ENCODE assay signal across 16 cellular contexts in the genomic region with DNA sequence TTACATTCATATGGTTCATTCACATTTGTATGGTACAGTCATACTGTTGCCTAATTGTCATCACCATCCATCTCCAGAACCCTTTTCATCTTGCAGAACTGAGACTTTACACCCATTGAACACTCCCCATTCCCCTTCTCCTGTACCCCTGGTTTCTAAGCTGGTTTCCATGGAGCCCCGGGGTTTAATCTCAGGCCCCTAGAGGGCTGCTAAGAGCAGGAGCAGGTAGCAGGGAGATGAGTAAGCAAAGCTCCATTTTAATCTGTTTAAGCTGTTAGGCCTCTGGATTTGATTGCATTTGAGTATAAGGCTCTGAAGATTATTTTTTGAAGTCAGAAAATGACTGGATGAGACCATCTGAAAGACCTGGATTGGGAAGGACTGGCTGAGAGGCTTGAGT.
DNase-seq lines count a peak whose midpoint lies in the region; ATAC-seq and TF ChIP-seq lines count a peak whose summit lies in the region.
"Had no signal": no experiment of that assay in that cellular context is flagged by ENCODE, and none has a peak within 500 bp of the region (broad histone marks: within the 10 kb centered on the region; RNA-seq: fewer than 3 reads in every experiment).

No MANE protein-coding gene starts in this region.

- peaks cover 0 to 33% (median 28%) of the 10 kb centered on the region in 10 experiments; a peak in 16 of 20 replicates for H3K4me1 ChIP-seq in BLaER1 treated with 17β-estradiol and CSF1 and Interleukin-3, amounts not matched to agents 10 nM and 100 nM
- H3K4me1 ChIP-seq in H9 (ENCODE audit: insufficient read depth, low read length) = no peaks in the 10 kb centered on the region; the same call in 1 of the 2 replicates
- peaks cover 26% of the 10 kb centered on the region for H3K4me1 ChIP-seq in neural progenitor cell
- no peaks in the 10 kb centered on the region for H3K4me1 ChIP-seq in Peyer's patch

- no peaks in the 10 kb centered on the region for H3K79me2 ChIP-seq in H9 (ENCODE audit: insufficient read depth, low read length)
- no peaks in the 10 kb centered on the region for H3K79me2 ChIP-seq in neural progenitor cell (ENCODE audit: low read depth)

- H4K5ac ChIP-seq in H9 (ENCODE audit: insufficient read length, low read depth, low read length) = no peak overlapping the region

- H3K4me3 Mint-ChIP-seq in H9 (no peak overlapping the region), neural progenitor cell (no peak overlapping the region)
- H3K4me3 Mint-ChIP-seq: B cell; CD14-positive monocyte; CD8-positive, alpha-beta T cell had no signal

- H2BK20ac ChIP-seq in H9 (ENCODE audit: low read depth, low read length, poor library complexity, severe bottlenecking) = no peak overlapping the region

- H3K4ac ChIP-seq in H9 (ENCODE audit: low read depth, low read length) = no peak overlapping the region

- H3K27me3 ChIP-seq in BLaER1 treated with 17β-estradiol and CSF1 and Interleukin-3, amounts not matched to agents 10 nM and 100 nM = no peaks in the 10 kb centered on the region
- no peaks in the 10 kb centered on the region for H3K27me3 ChIP-seq in H9 (ENCODE audit: insufficient read depth, low read length)
- no peaks in the 10 kb centered on the region for H3K27me3 ChIP-seq in neural progenitor cell
- H3K27me3 ChIP-seq in Peyer's patch = no peaks in the 10 kb centered on the region

- 0 out of 3 replicates have a peak, but pooled peaks have one; percentile 16 for TF ChIP-seq CTCF in H9 (conservative IDR thresholded peaks at IDR 0.05)
- TF ChIP-seq CTCF in neural progenitor cell (IDR thresholded peaks at IDR 0.05) = no peak
- no peak for TF ChIP-seq CTCF in Peyer's patch (IDR thresholded peaks at IDR 0.05)

- peak; percentile 18 for DNase-seq in H9
- peak; percentile 92 for DNase-seq in NCI-H82 treated with DMSO at 0.1 percent for 48 hours (lab: John Stamatoyannopoulos, UW; ENCODE audit: unreplicated experiment)
- no peak for DNase-seq in neural progenitor cell (ENCODE audit: low spot score)
- no peak for DNase-seq in Peyer's patch
- DNase-seq in medulla oblongata (ENCODE audit: extremely low spot score) = no peak
- DNase-seq: CD8-positive, alpha-beta T cell; COR-L47; DMS53; GF-D8; GM23248; H7 had no signal

- WGBS in H9 (ENCODE audit: extremely low coverage, insufficient read length, low lambda C conversion rate) = no CpG with 5 or more reads among the region's 1 CpG

- no peaks in the 10 kb centered on the region for H3K36me3 ChIP-seq in BLaER1 treated with 17β-estradiol and CSF1 and Interleukin-3, amounts not matched to agents 10 nM and 100 nM
- H3K36me3 ChIP-seq in neural progenitor cell = no peaks in the 10 kb centered on the region
- H3K36me3 ChIP-seq in Peyer's patch = no peaks in the 10 kb centered on the region

- no peak for ATAC-seq in HG02938 (IDR thresholded peaks at IDR 0.05; ENCODE audit: unreplicated experiment)
- ATAC-seq: CD8-positive, alpha-beta T cell; HepG2 had no signal

- no peak overlapping the region for H3K56ac ChIP-seq in H9 (ENCODE audit: insufficient read length, low read depth, low read length)

- H2BK15ac ChIP-seq in H9 (ENCODE audit: low read depth, low read length) = no peak overlapping the region

- no peak overlapping the region for H2BK12ac ChIP-seq in H9 (ENCODE audit: insufficient read length, low read depth, low read length)

- H3K36me3 Mint-ChIP-seq in H9 (ENCODE audit: insufficient read depth in 1 of 3, low read depth in 3 of 3) (peaks cover 0 to 14% (median 6%) of the 10 kb centered on the region in 3 experiments; a peak in 5 of 7 replicates), neural progenitor cell (peaks cover 1% of the 10 kb centered on the region)
- H3K36me3 Mint-ChIP-seq: CD14-positive monocyte; CD8-positive, alpha-beta T cell had no signal

- no peak overlapping the region for H3K4me3 ChIP-seq in BLaER1 treated with 17β-estradiol and CSF1 and Interleukin-3, amounts not matched to agents 10 nM and 100 nM
- H3K4me3 ChIP-seq in neural progenitor cell (no peak overlapping the region), Peyer's patch (no peak overlapping the region)
- H3K4me3 ChIP-seq: GM23248 had no signal

- no peaks in the 10 kb centered on the region for H3K79me1 ChIP-seq in H9 (ENCODE audit: insufficient read depth, low read depth, low read length, poor library complexity, severe bottlenecking)

- H3K4me1 Mint-ChIP-seq in H9 (peaks cover 16 to 41% of the 10 kb centered on the region in 2 experiments), neural progenitor cell (peaks cover 29% of the 10 kb centered on the region)
- H3K4me1 Mint-ChIP-seq: B cell, CD14-positive monocyte had no signal

- H3K27ac Mint-ChIP-seq in H9 (no peak overlapping the region), neural progenitor cell (no peak overlapping the region)
- H3K27ac Mint-ChIP-seq: B cell; CD8-positive, alpha-beta T cell had no signal

- no peak overlapping the region for H3K27ac ChIP-seq in BLaER1 treated with 17β-estradiol and CSF1 and Interleukin-3, amounts not matched to agents 10 nM and 100 nM
- H3K27ac ChIP-seq in H9 (ENCODE audit: insufficient read length, low read depth, low read length) (no peak overlapping the region), neural progenitor cell (no peak overlapping the region), Peyer's patch (no peak overlapping the region)
- H3K27ac ChIP-seq: GM23248 had no signal

- no peak overlapping the region for H2BK120ac ChIP-seq in H9 (ENCODE audit: low read depth, low read length, poor library complexity, severe bottlenecking)

- peaks cover 10% of the 10 kb centered on the region for H3F3A ChIP-seq in neural progenitor cell (ENCODE audit: low read depth)

- H3K14ac ChIP-seq in H9 (ENCODE audit: insufficient read depth, low read length) = no peak overlapping the region

- no peak overlapping the region for H4K8ac ChIP-seq in H9 (replicated peaks; ENCODE audit: insufficient read length, low read depth, low read length)

- H3K27me3 Mint-ChIP-seq in H9 (ENCODE audit: low read depth) (peaks cover 16% of the 10 kb centered on the region), neural progenitor cell (ENCODE audit: insufficient read depth, low read depth) (peaks cover 9% of the 10 kb centered on the region)

- no peak overlapping the region for H3K18ac ChIP-seq in H9 (ENCODE audit: insufficient read length, low read depth, low read length)

- H2AFZ ChIP-seq in H9 (ENCODE audit: low read length) = no peak overlapping the region
- H2AFZ ChIP-seq in neural progenitor cell (replicated peaks) = no peak overlapping the region
- H2AFZ ChIP-seq: GM23248 had no signal

- no peak overlapping the region for H3K23ac ChIP-seq in H9 (ENCODE audit: insufficient read length, low read depth, low read length)

- H3K9ac ChIP-seq in BLaER1 treated with 17β-estradiol and CSF1 and Interleukin-3, amounts not matched to agents 10 nM and 100 nM = no peak overlapping the region
- no peak overlapping the region for H3K9ac ChIP-seq in H9 (ENCODE audit: extremely low read depth, insufficient read length, low read length)
- no peak overlapping the region for H3K9ac ChIP-seq in neural progenitor cell
- H3K9ac ChIP-seq: GM23248 had no signal

- H3K9me3 ChIP-seq in BLaER1 treated with 17β-estradiol and CSF1 and Interleukin-3, amounts not matched to agents 10 nM and 100 nM (replicated peaks in 1 of 11) = peaks cover 2 to 19% (median 7%) of the 10 kb centered on the region in 11 experiments; a peak in 15 of 22 replicates
- no peaks in the 10 kb centered on the region for H3K9me3 ChIP-seq in H9 (ENCODE audit: control insufficient read depth, low read depth, low read length)
- peaks cover 6% of the 10 kb centered on the region for H3K9me3 ChIP-seq in neural progenitor cell (ENCODE audit: low read depth)
- H3K9me3 ChIP-seq in Peyer's patch = no peaks in the 10 kb centered on the region

- H2BK5ac ChIP-seq in H9 (ENCODE audit: insufficient read length, low read length) = no peak overlapping the region

- H2AK5ac ChIP-seq in H9 (ENCODE audit: insufficient read length, low read length) = no peak overlapping the region

- peaks cover 12 to 18% of the 10 kb centered on the region in 2 experiments for H3K9me3 Mint-ChIP-seq in H9
- H3K9me3 Mint-ChIP-seq in neural progenitor cell = peaks cover 17% of the 10 kb centered on the region

- no peaks in the 10 kb centered on the region for H4K20me1 ChIP-seq in BLaER1 treated with 17β-estradiol and CSF1 and Interleukin-3, amounts not matched to agents 10 nM and 100 nM
- no peaks in the 10 kb centered on the region for H4K20me1 ChIP-seq in H9 (ENCODE audit: control insufficient read depth, insufficient read depth, insufficient read length)
- H4K20me1 ChIP-seq in neural progenitor cell (ENCODE audit: low read depth) = no peaks in the 10 kb centered on the region

- peak overlapping the region in 9 of 11 experiments; percentile 21 to 85 (median 67); a peak in 15 of 22 replicates for H3K4me2 ChIP-seq in BLaER1 treated with 17β-estradiol and CSF1 and Interleukin-3, amounts not matched to agents 10 nM and 100 nM
- H3K4me2 ChIP-seq in H9 (ENCODE audit: insufficient read depth, insufficient read length, low read length) = no peak overlapping the region
- peak overlapping the region; percentile 22 for H3K4me2 ChIP-seq in neural progenitor cell

- no peak overlapping the region for H3T11ph ChIP-seq in H9 (ENCODE audit: low read length)

- no peak overlapping the region for H4K91ac ChIP-seq in H9 (ENCODE audit: insufficient read length, low read depth, low read length)

- TF ChIP-seq POLR2A in Peyer's patch (IDR thresholded peaks at IDR 0.05) = no peak

- no peaks in the 10 kb centered on the region for H3K23me2 ChIP-seq in H9 (ENCODE audit: insufficient read length, low read depth, low read length, poor library complexity, severe bottlenecking)

Comparison
In these comparisons a context has a peak if more than half of its experiments do, and no peak if none do; other contexts are left out.
1. DNase-seq: peak in H9 (single experiment) and NCI-H82 treated with DMSO at 0.1 percent for 48 hours (single experiment); none in neural progenitor cell (single experiment), Peyer's patch (0 of 3) and medulla oblongata (single experiment).